In the genomic region with DNA sequence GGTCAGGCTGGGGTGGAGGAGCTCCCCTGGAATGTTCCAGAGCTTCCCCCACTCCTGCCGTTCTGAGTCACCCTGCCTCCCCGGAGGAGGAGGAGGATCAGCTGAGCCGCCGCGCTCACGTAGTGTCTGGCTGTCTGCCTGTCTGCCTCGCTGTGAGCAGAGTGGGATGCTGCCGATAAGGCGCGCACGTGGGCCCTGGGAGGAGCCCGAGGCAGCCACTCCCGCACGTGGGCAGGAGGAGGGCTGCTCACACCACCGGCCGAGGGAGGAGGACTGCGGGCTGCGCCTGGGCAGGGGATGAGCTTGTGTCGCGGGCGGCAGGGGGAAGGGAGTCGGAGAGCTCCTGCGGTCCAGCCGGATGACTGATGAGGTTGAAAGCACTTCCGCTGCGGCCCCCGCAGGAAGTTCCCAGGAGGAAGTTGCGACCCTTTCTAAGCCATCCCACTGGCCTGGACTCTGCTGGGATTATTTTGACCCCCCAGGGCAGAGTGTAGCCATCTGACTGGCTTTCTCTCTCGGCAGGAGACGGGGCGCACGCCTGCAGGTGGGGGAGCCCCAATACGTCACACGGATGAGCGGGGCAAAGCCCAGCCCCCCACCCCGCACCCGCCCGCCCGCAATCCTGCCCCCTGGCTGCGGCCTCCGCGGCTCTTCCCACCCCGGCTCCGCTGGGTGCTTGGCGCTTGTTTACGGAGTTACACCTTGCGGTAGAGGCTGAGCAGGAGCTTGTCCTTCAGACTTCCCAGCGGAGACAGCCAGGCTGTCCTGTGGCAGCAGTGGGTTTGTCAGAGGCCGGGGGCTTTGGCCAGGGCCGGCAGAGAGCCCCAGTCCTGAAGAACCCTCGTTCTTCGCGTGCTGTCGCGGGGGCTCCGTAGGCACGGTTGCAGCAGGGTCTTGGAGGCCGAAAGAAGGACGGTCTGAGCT, we compare ENCODE assay signal across 8 cellular contexts. TPM values are rescaled to one million over a fixed set of nuclear protein-coding genes. Genes with fewer than 3 reads are reported as not detected.
A peak's percentile ranks its signal among the peaks of the same experiment; 100 is the strongest.
DNase-seq lines count a peak whose midpoint lies in the region; ATAC-seq and TF ChIP-seq lines count a peak whose summit lies in the region.

No MANE protein-coding gene starts in this region.

- H3K27ac ChIP-seq in WERI-Rb-1 (peak overlapping the region; percentile 92), breast epithelium (peak overlapping the region; percentile 91 to 95), iPS-18a (ENCODE audit: low read length) (peak overlapping the region; percentile 53)

- TF ChIP-seq CTCF in GM13977 (IDR thresholded peaks at IDR 0.05; ENCODE audit: extremely low read depth, insufficient read depth, missing control alignments) = peak; percentile 18
- peak; percentile 49 for TF ChIP-seq CTCF in WERI-Rb-1 (IDR thresholded peaks at IDR 0.05; ENCODE audit: low read depth, low read length)
- TF ChIP-seq CTCF in breast epithelium (IDR thresholded peaks at IDR 0.05) = no peak

- H3K4me3 ChIP-seq in WERI-Rb-1 (ENCODE audit: low read depth, low read length) (peak overlapping the region; percentile 59), breast epithelium (peak overlapping the region; percentile 29 to 80 (median 52)), iPS-18a (ENCODE audit: low read length) (peak overlapping the region; percentile 84), skeletal muscle cell (ENCODE audit: low read depth, low read length) (peak overlapping the region; percentile 52)

- H3K27me3 ChIP-seq in WERI-Rb-1 (ENCODE audit: insufficient read depth, low read depth, severe bottlenecking) = no peaks in the 10 kb centered on the region
- no peaks in the 10 kb centered on the region for H3K27me3 ChIP-seq in breast epithelium
- no peaks in the 10 kb centered on the region for H3K27me3 ChIP-seq in iPS-18a (ENCODE audit: control insufficient read depth, insufficient read depth, low read length)

- intact Hi-C loops in breast epithelium (cut with DNase I; ENCODE audit: low total_unique reads) = loop anchor here (10.0 kb wide), 1 partner anchor 66 kb away; no protein-coding TSS in a partner anchor

- H3K36me3 ChIP-seq in WERI-Rb-1 = peaks cover 28% of the 10 kb centered on the region
- no peaks in the 10 kb centered on the region for H3K36me3 ChIP-seq in breast epithelium
- H3K36me3 ChIP-seq in iPS-18a (ENCODE audit: control insufficient read depth, low read depth, low read length) = no peaks in the 10 kb centered on the region

- H3K9ac ChIP-seq in iPS-18a (ENCODE audit: low read length) = peak overlapping the region; percentile 73

- DNase-seq in GM13977 (ENCODE audit: low spot score) (peak; percentile 90), NCI-H2029 (lab: John Stamatoyannopoulos, UW) (peak; percentile 75), WERI-Rb-1 (peak; percentile 97), breast epithelium (ENCODE audit: low spot score in 2 of 2) (peak; percentile 90 to 92), skeletal muscle cell (ENCODE audit: low read depth) (peak; percentile 97), DMS114 treated with DMSO at 0.1 percent for 48 hours (lab: John Stamatoyannopoulos, UW; ENCODE audit: unreplicated experiment) (no peak)

- H3K4me1 ChIP-seq in breast epithelium = peaks cover 20 to 43% of the 10 kb centered on the region in 2 donors
- H3K4me1 ChIP-seq in iPS-18a (ENCODE audit: control insufficient read depth, low read depth, low read length) = peaks cover 9% of the 10 kb centered on the region

- peak; percentile 71 for ATAC-seq in HG02798 (IDR thresholded peaks at IDR 0.05; ENCODE audit: poor library complexity, unreplicated experiment)

- in situ Hi-C loops in GM13977 (cut with MboI; ENCODE audit: low pct_unique_long_range_greater_than_20kb, low sequenced_read_pairs, unreplicated experiment) = no loop called here

- TF ChIP-seq POLR2A in breast epithelium (IDR thresholded peaks at IDR 0.05) = peak; percentile 32

- H3K9me3 ChIP-seq in WERI-Rb-1 (ENCODE audit: severe bottlenecking) = no peaks in the 10 kb centered on the region
- H3K9me3 ChIP-seq in breast epithelium = no peaks in the 10 kb centered on the region
- no peaks in the 10 kb centered on the region for H3K9me3 ChIP-seq in iPS-18a (ENCODE audit: control insufficient read depth, low read depth, low read length)

RNA-seq across cellular contexts. Expression of a gene that starts 9.8 kb away (rescaled TPM):
- total RNA-seq in breast epithelium = 10 to 100 TPM; 51.5 to 79.2 (median 65.6) TPM

RNA-seq across cellular contexts. Expression of a gene that starts 47.4 kb away (rescaled TPM):
- 10 to 100 TPM; 12.1 to 16.8 (median 16.8) TPM for total RNA-seq in breast epithelium

Comparison
In these comparisons a context has a peak if more than half of its experiments do, and no peak if none do; other contexts are left out.
1. CTCF ChIP-seq: peak in GM13977 (single experiment) and WERI-Rb-1 (single experiment); none in breast epithelium (0 of 3).
2. Peak in every context shown above with its lines, with median percentiles within 50 percentile points of each other: H3K27ac ChIP-seq and H3K4me3 ChIP-seq.